In the genomic region with DNA sequence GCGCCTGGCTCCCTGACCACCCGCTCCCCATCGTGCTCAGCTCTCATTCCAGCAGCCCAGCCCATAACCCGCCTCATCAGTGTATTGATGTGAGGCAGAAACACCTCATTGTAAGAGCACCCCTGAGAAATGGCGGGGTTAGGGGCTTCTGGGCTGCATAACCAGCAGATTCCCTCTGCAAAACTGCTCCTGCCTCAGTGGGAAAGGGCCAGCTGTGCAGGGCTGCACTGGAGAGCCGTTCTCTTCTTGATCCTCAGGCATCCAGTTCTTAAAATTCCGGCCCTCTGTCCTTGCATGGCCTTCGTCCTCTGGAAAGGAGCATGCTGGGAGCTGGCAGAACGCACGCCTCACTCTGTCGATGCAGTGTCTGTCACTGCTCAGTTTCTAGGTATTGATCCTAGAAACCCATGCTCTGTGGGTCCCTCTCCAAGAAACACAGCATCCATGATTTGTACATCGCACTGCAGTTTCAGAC, we compare ENCODE assay signal across 13 cellular contexts.
DNase-seq lines count a peak whose midpoint lies in the region; ATAC-seq, FAIRE-seq and TF ChIP-seq lines count a peak whose summit lies in the region.
"Had no signal": no experiment of that assay in that cellular context is flagged by ENCODE, and none has a peak within 500 bp of the region (broad histone marks: within the 10 kb centered on the region; RNA-seq: fewer than 3 reads in every experiment).

No MANE protein-coding gene starts in this region.

- CTCF ChIA-PET in GM12878 (lab: Yijun Ruan, JAX) = interaction anchor here (0.5 to 1.5 kb wide), 9 partner anchors 12 to 141 kb away, joined by 3 to 15 read pairs (median 4); no protein-coding TSS in a partner anchor

- H2AFZ ChIP-seq in GM12878 (ENCODE audit: control insufficient read depth, low read depth, low read length) = no peak overlapping the region
- H2AFZ ChIP-seq: parathyroid adenoma had no signal

- FAIRE-seq in GM12878 (lab: Jason Lieb, UNC) = no peak
- FAIRE-seq: A204.1 had no signal

- TF ChIP-seq CTCF in GM12878 (IDR thresholded peaks at IDR 0.05 in 2 of 3, conservative IDR thresholded peaks at IDR 0.05 in 1 of 3; ENCODE audit: control insufficient read depth in 2 of 3, extremely low read depth in 1 of 3, insufficient read depth in 1 of 3, low read depth in 3 of 3, low read length in 3 of 3) = no peak
- no peak for TF ChIP-seq CTCF in psoas muscle (IDR thresholded peaks at IDR 0.05)
- no peak for TF ChIP-seq CTCF in esophagus muscularis mucosa (IDR thresholded peaks at IDR 0.05)

- intact Hi-C loops in activated CD4-positive, alpha-beta T cell treated with anti-CD3 and anti-CD28 coated beads, Interleukin-2, amount 10 ng/mL, durations not matched to agents 24 days and 14 days (cut with micrococcal nuclease) = loop anchor here (1.0 to 5.0 kb wide), 6 partner anchors 13 to 201 kb away; no protein-coding TSS in a partner anchor
- intact Hi-C loops in GM12878 (cut with micrococcal nuclease; ENCODE audit: unreplicated experiment) (loop anchor here (1.0 kb wide), 5 partner anchors 13 to 51 kb away; no protein-coding TSS in a partner anchor), psoas muscle (cut with DNase I) (loop anchor here in 1 of 2 donors (10.0 kb wide), 1 partner anchor 453 kb away; no protein-coding TSS in a partner anchor), esophagus muscularis mucosa (cut with DNase I) (no loop called here)

- peak overlapping the region; percentile 88 for H3K4me3 Mint-ChIP-seq in activated CD4-positive, alpha-beta T cell treated with anti-CD3 and anti-CD28 coated beads, Interleukin-2, amount 10 ng/mL, durations not matched to agents 24 days and 14 days

- SMC1A ChIA-PET in GM12878 (lab: Charles Lee; ENCODE audit: uncharacterized antibody, unreplicated experiment) = interaction anchor here (0.6 to 2.1 kb wide), 16 partner anchors 10 to 273 kb away, joined by 3 to 22 read pairs (median 4); no protein-coding TSS in a partner anchor

- TF ChIP-seq EP300 in GM12878 (IDR thresholded peaks at IDR 0.05; ENCODE audit: borderline replicate concordance in 1 of 2, control insufficient read depth in 1 of 2, low read depth in 2 of 2, low read length in 2 of 2) (no peak), esophagus muscularis mucosa (IDR thresholded peaks at IDR 0.05) (no peak)

- no peaks in the 10 kb centered on the region for H3K9me3 Mint-ChIP-seq in activated CD4-positive, alpha-beta T cell treated with anti-CD3 and anti-CD28 coated beads, Interleukin-2, amount 10 ng/mL, durations not matched to agents 24 days and 14 days

- DNase-seq in activated CD4-positive, alpha-beta T cell treated with anti-CD3 and anti-CD28 coated beads, Interleukin-2, amount 10 ng/mL, durations not matched to agents 24 days and 14 days = no peak
- DNase-seq in activated CD4-positive, alpha-beta T cell treated with anti-CD3 and anti-CD28 coated beads, Interleukin-2, amount 50 U/mL, for 48 hours = no peak
- DNase-seq in GM12878 (ENCODE audit: low read depth, low spot score) (no peak), psoas muscle (peak in 1 of 2 donors; percentile 40), esophagus muscularis mucosa (ENCODE audit: extremely low spot score) (no peak)
- no peak for DNase-seq in activated CD8-positive, alpha-beta memory T cell treated with anti-CD3 and anti-CD28 coated beads, Interleukin-2, amount 50 U/mL, for 4 hours
- DNase-seq: amniotic stem cell, DMS79 treated with DMSO at 0.1 percent for 48 hours, NCI-H1048 had no signal

- no peaks in the 10 kb centered on the region for H3K9me3 ChIP-seq in GM12878 (replicated peaks; ENCODE audit: control insufficient read depth, insufficient read depth, low read length)
- no peaks in the 10 kb centered on the region for H3K9me3 ChIP-seq in psoas muscle
- no peaks in the 10 kb centered on the region for H3K9me3 ChIP-seq in esophagus muscularis mucosa

- no TSS peak for BruUV-seq in GM12878 (replicated peaks; lab: Mats Ljungman, UMichigan)

- RAD21 ChIA-PET in GM12878 (lab: Charles Lee; ENCODE audit: unreplicated experiment) = interaction anchor here (0.8 to 1.8 kb wide), 8 partner anchors 14 to 141 kb away, joined by 3 to 11 read pairs (median 4); no protein-coding TSS in a partner anchor

- H3K4me1 ChIP-seq in GM12878 (ENCODE audit: control insufficient read depth, insufficient read depth, low read length) (peaks cover 21% of the 10 kb centered on the region), psoas muscle (peaks cover 33% of the 10 kb centered on the region), esophagus muscularis mucosa (peaks cover 0 to 8% (median under 1%) of the 10 kb centered on the region in 4 donors)
- H3K4me1 ChIP-seq: parathyroid adenoma had no signal

- WGBS in GM12878 (ENCODE audit: insufficient coverage, insufficient replicate concordance, low lambda C conversion rate, missing lambda C conversion rate) = 52% methylated on average over 12 of the region's 12 CpGs
- 46 to 48% (median 47%) methylated on average over 12 of the region's 12 CpGs for WGBS in psoas muscle, 3 donors
- 95% methylated on average over 11 of the region's 12 CpGs for WGBS in esophagus muscularis mucosa

- H3K4me2 ChIP-seq in GM12878 (ENCODE audit: control insufficient read depth, insufficient read depth) = peak overlapping the region; percentile 58

- in situ Hi-C loops in GM12878 (cut with MboI) = no loop called here

- H3K4me3 ChIP-seq in GM12878 (no peak overlapping the region), psoas muscle (no peak overlapping the region), esophagus muscularis mucosa (no peak overlapping the region)

- H3K4me1 Mint-ChIP-seq in activated CD4-positive, alpha-beta T cell treated with anti-CD3 and anti-CD28 coated beads, Interleukin-2, amount 10 ng/mL, durations not matched to agents 24 days and 14 days = peaks cover 56% of the 10 kb centered on the region

- TF ChIP-seq RAD21 in GM12878 (IDR thresholded peaks at IDR 0.05; ENCODE audit: insufficient read depth, low read depth, low read length) = no peak

- H4K20me1 ChIP-seq in GM12878 (ENCODE audit: control insufficient read depth, insufficient read depth) = no peaks in the 10 kb centered on the region

- no peaks in the 10 kb centered on the region for H3K27me3 Mint-ChIP-seq in activated CD4-positive, alpha-beta T cell treated with anti-CD3 and anti-CD28 coated beads, Interleukin-2, amount 10 ng/mL, durations not matched to agents 24 days and 14 days

- POLR2A ChIA-PET in GM12878 (lab: Charles Lee) = interaction anchor here (1.1 to 1.8 kb wide), 4 partner anchors 14 to 51 kb away, joined by 3 to 12 read pairs (median 4); no protein-coding TSS in a partner anchor

- peaks cover 58% of the 10 kb centered on the region for H3K36me3 Mint-ChIP-seq in activated CD4-positive, alpha-beta T cell treated with anti-CD3 and anti-CD28 coated beads, Interleukin-2, amount 10 ng/mL, durations not matched to agents 24 days and 14 days (ENCODE audit: low read depth)

- peak overlapping the region; percentile 53; the same call in 1 of the 2 replicates for H3K9ac ChIP-seq in GM12878 (ENCODE audit: control insufficient read depth, insufficient read depth, low read length)
- H3K9ac ChIP-seq: parathyroid adenoma had no signal

- H3K27ac ChIP-seq in GM12878 (ENCODE audit: control insufficient read depth, insufficient read depth) (peak overlapping the region; percentile 79), psoas muscle (no peak overlapping the region), esophagus muscularis mucosa (replicated peaks in 1 of 4) (no peak overlapping the region)
- H3K27ac ChIP-seq: parathyroid adenoma had no signal

- H3K27me3 ChIP-seq in GM12878 (replicated peaks in 1 of 2; ENCODE audit: control insufficient read depth in 2 of 2, insufficient read depth in 2 of 2, low read length in 1 of 2) (no peaks in the 10 kb centered on the region), psoas muscle (ENCODE audit: insufficient read depth in 3 of 3, low read length in 2 of 3) (no peaks in the 10 kb centered on the region), esophagus muscularis mucosa (no peaks in the 10 kb centered on the region)

- H3K79me2 ChIP-seq in GM12878 (ENCODE audit: control insufficient read depth, insufficient read depth, low read length) = no peaks in the 10 kb centered on the region
- H3K79me2 ChIP-seq: parathyroid adenoma had no signal

- peak overlapping the region; percentile 99 for H3K27ac Mint-ChIP-seq in activated CD4-positive, alpha-beta T cell treated with anti-CD3 and anti-CD28 coated beads, Interleukin-2, amount 10 ng/mL, durations not matched to agents 24 days and 14 days

- TF ChIP-seq POLR2A in GM12878 (IDR thresholded peaks at IDR 0.05; ENCODE audit: low read depth, low read length) (no peak), esophagus muscularis mucosa (IDR thresholded peaks at IDR 0.05; ENCODE audit: low read depth) (no peak)

- ATAC-seq in HG03135 (IDR thresholded peaks at IDR 0.05; ENCODE audit: unreplicated experiment) (peak; percentile 15), GM12878 (no peak; the same call in 2 of the 3 replicates), psoas muscle (peak in 3 of 4 donors; percentile 38 to 59 (median 56)), GM18511 (IDR thresholded peaks at IDR 0.05; ENCODE audit: unreplicated experiment) (no peak)

- H3K36me3 ChIP-seq in GM12878 (ENCODE audit: control insufficient read depth in 2 of 2, insufficient read depth in 2 of 2, low read length in 1 of 2) (peaks cover 4 to 6% of the 10 kb centered on the region in 2 experiments; a peak in 3 of 4 replicates), psoas muscle (ENCODE audit: insufficient read depth in 1 of 2, low read depth in 1 of 2) (peaks cover 0 to 24% of the 10 kb centered on the region in 2 donors), esophagus muscularis mucosa (peaks cover 17 to 60% (median 39%) of the 10 kb centered on the region in 4 donors)

TF ChIP-seq in GM12878, 131 proteins besides CTCF, POLR2A, EP300 and RAD21 (continues in another document):
- TF ChIP-seq POLR2AphosphoS2 (IDR thresholded peaks at IDR 0.05; ENCODE audit: low read depth, low read length) (no peak), TARDBP (IDR thresholded peaks at IDR 0.05; ENCODE audit: borderline replicate concordance) (no peak), SPI1 (IDR thresholded peaks at IDR 0.05; ENCODE audit: borderline replicate concordance, insufficient read depth, low read depth, low read length) (no peak)

Comparison
In these comparisons a context has a peak if more than half of its experiments do, and no peak if none do; other contexts are left out.
1. ATAC-seq: peak in HG03135 (single experiment) and psoas muscle (3 of 4); none in GM12878 (single experiment) and GM18511 (single experiment).